12 cellular contexts compared by ENCODE assay signal in the genomic region with DNA sequence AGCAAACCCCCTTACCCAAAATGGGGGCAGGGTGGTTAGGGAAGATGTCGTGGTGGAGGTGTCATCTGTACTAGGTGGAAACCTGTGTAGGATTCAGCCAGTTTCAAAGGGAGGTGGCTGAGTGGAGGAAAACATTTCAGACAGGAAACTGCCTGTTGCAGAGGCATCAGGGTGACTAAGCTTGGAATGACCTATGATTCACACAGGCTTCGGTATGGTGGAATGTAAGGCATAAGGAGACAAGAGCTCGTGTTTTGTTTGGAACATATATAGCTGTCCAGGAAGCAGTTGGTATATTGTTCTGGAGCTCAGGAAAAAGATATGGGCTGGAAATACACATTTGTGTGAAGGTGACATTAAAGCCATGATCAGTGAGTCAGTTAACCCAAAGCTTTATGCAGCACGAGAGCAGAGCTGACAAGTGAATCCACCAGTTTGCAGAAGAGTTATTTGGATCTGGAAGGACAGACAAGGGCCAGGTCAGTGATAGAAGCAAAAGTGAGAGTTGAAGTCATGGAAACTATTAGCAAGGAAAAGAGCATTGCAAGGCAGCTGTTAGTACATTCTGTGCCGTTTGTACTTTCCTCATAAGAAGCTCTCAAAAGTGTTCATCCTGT. TPM values are rescaled to one million over a fixed set of nuclear protein-coding genes. Genes with fewer than 3 reads are reported as not detected.
DNase-seq lines count a peak whose midpoint lies in the region; ATAC-seq, FAIRE-seq and TF ChIP-seq lines count a peak whose summit lies in the region.
"Had no signal": no experiment of that assay in that cellular context is flagged by ENCODE, and none has a peak within 500 bp of the region (broad histone marks: within the 10 kb centered on the region; RNA-seq: fewer than 3 reads in every experiment).

No MANE protein-coding gene starts in this region.

- H3K4me3 Mint-ChIP-seq in T-cell, result no peak overlapping the region
- H3K4me3 Mint-ChIP-seq: neural crest cell had no signal

- CTCF ChIA-PET in T-cell (lab: Charles Lee), result interaction anchor here (0.6 to 1.5 kb wide), 6 partner anchors 10 to 473 kb away, joined by 3 to 5 read pairs (median 3); no protein-coding TSS in a partner anchor

- POLR2A ChIA-PET in T-cell (lab: Charles Lee), result interaction anchor here in 1 of 2 donors (0.5 kb wide), 1 partner anchor 1627 kb away, joined by 3 read pairs; no protein-coding TSS in a partner anchor

- H3K4me1 Mint-ChIP-seq in T-cell, result peaks cover 10 to 26% (median 11%) of the 10 kb centered on the region in 3 donors
- H3K4me1 Mint-ChIP-seq: neural crest cell had no signal

- peak overlapping the region; percentile 11 to 37 for H3K27ac Mint-ChIP-seq in T-cell

- ATAC-seq in activated CD4-positive, CD25-positive, alpha-beta regulatory T cell treated with anti-CD3 and anti-CD28 coated beads, Interleukin-2, amount 50 U/mL, for 24 hours, result peak; percentile 61 to 64
- ATAC-seq in T-cell (replicated peaks in 1 of 4) (peak in 1 of 4 experiments; percentile 24), HG03565 (IDR thresholded peaks at IDR 0.05; ENCODE audit: unreplicated experiment) (no peak), HG03439 (IDR thresholded peaks at IDR 0.05; ENCODE audit: unreplicated experiment) (no peak)

- peaks cover 89% of the 10 kb centered on the region for H3K36me3 Mint-ChIP-seq in T-cell

- H3K9me3 Mint-ChIP-seq in T-cell, result no peaks in the 10 kb centered on the region
- H3K9me3 Mint-ChIP-seq: neural crest cell had no signal

- TF ChIP-seq CTCF in fibroblast of villous mesenchyme (IDR thresholded peaks at IDR 0.05; ENCODE audit: insufficient read depth, low read depth, low read length), result no peak

- no peaks in the 10 kb centered on the region for H3K27me3 Mint-ChIP-seq in T-cell

- H3K4me3 ChIP-seq in fibroblast of villous mesenchyme (ENCODE audit: low read depth, low read length), result no peak overlapping the region
- H3K4me3 ChIP-seq: BLaER1, uterus had no signal

- no peak for FAIRE-seq in frontal cortex (lab: Jason Lieb, UNC)

- DNase-seq in activated CD4-positive, CD25-positive, alpha-beta regulatory T cell treated with anti-CD3 and anti-CD28 coated beads, Interleukin-2, amount 50 U/mL, for 72 hours, result no peak
- DNase-seq in T-cell (no peak), fibroblast of villous mesenchyme (ENCODE audit: low read depth) (peak; percentile 91), smooth muscle cell of the brain vasculature (ENCODE audit: low read depth, low spot score) (peak; percentile 57), frontal cortex (ENCODE audit: low spot score in 2 of 2) (no peak)
- DNase-seq: NCI-H446 treated with DMSO at 0.1 percent for 48 hours, uterus had no signal

RNA-seq across cellular contexts. Expression of a gene that starts 12.2 kb away (rescaled TPM):
- total RNA-seq in T-cell, result 10 to 100 TPM in 3 of 5 donors, 1 to 10 TPM in 2; 9.1 to 19.9 (median 14.5) TPM
- 10.6 and 12.1 TPM in 2 replicates for total RNA-seq in fibroblast of villous mesenchyme
- 10.6 TPM for total RNA-seq in frontal cortex

RNA-seq across cellular contexts. Expression of a gene that starts 34.0 kb away (rescaled TPM):
- total RNA-seq in T-cell, result 1 to 10 TPM in 3 of 5 donors, under 1 TPM in 2; 0.16 to 2.6 (median 1.0) TPM
- total RNA-seq in fibroblast of villous mesenchyme, result under 0.01 and 0.32 TPM in 2 replicates
- total RNA-seq in frontal cortex, result 0.41 TPM

RNA-seq across cellular contexts. Expression of a gene that starts 55.6 kb away (rescaled TPM):
- total RNA-seq in T-cell, result 1 to 10 TPM in 3 of 5 donors, under 1 TPM in 2; 0.58 to 1.3 (median 1.2) TPM
- 3.0 and 3.5 TPM in 2 replicates for total RNA-seq in fibroblast of villous mesenchyme
- 3.3 TPM for total RNA-seq in frontal cortex

Comparison
In these comparisons a context has a peak if more than half of its experiments do, and no peak if none do; other contexts are left out.
1. ATAC-seq: peak in activated CD4-positive, CD25-positive, alpha-beta regulatory T cell treated with anti-CD3 and anti-CD28 coated beads, Interleukin-2, amount 50 U/mL, for 24 hours (2 of 2); none in HG03565 (single experiment) and HG03439 (single experiment).
2. DNase-seq: peak in fibroblast of villous mesenchyme (single experiment) and smooth muscle cell of the brain vasculature (single experiment); none in activated CD4-positive, CD25-positive, alpha-beta regulatory T cell treated with anti-CD3 and anti-CD28 coated beads, Interleukin-2, amount 50 U/mL, for 72 hours (single experiment), T-cell (0 of 34) and frontal cortex (0 of 2).